1 cellular context compared by ENCODE assay signal in the genomic region with DNA sequence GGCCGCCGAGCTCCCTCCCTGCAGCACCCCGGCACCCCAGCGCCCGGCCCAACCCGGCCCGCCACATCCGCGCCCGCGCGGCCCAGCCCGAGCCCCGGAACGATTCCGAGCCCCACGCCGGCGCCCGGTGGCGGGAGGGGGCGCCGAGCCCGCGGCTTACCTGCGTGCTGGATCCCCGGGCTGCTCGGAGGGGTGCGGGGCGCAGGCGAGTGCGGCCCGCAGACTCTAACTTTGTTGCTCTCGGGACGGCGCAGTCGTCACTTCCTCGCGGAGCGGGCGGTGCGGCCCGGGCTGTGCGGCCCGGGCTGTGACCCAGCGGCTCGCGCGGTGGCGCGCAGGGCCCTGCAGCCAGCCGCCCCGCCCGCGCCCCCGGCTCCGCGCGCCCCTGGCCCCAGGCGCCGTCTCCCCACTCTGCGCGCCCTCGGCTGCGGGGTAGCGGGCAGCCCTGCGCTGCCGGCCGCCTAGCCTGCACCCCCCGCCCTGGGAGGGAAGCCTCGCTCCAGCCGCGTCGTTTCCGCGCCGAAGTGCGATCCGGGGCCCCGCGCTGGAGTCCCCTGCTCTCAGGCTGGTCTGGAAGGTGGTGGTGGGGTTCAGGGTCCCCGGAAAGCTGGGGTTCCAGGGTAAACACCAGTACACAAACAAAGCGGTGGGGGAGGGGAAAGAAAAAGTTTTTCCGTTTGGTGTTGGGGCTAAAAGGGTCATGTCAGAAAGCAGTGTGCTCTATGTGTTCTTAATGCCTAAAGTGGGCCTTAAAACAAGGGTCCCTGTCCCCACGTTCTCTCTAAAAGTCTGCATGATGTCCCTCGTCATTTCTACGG.
TF ChIP-seq lines count a peak whose summit lies in the region.

No MANE protein-coding gene starts in this region.

TF ChIP-seq in IMR-90, 13 proteins besides CTCF, POLR2A, EP300 and RAD21:
- TF ChIP-seq MAZ (IDR thresholded peaks at IDR 0.05; ENCODE audit: borderline replicate concordance, low read depth, low read length) = peak; percentile 11; the same call in 1 of the 2 replicates
- peak; percentile 21; the same call in 1 of the 2 replicates for TF ChIP-seq MXI1 (IDR thresholded peaks at IDR 0.05; ENCODE audit: borderline replicate concordance, low read depth, low read length)
- TF ChIP-seq MAFK (IDR thresholded peaks at IDR 0.05; ENCODE audit: low read depth, low read length) = no peak
- 0 out of 2 replicates have a peak, but pooled peaks have one; percentile 49 for TF ChIP-seq CHD1 (IDR thresholded peaks at IDR 0.05; ENCODE audit: low read depth, low read length)
